21 cellular contexts compared by ENCODE assay signal in genomic region chr10:21080246-21080645, GRCh38.
"Had no signal": no experiment of that assay in that cellular context is flagged by ENCODE, and none has a peak within 500 bp of the region (broad histone marks: within the 10 kb centered on the region; RNA-seq: fewer than 3 reads in every experiment).

No MANE protein-coding gene starts in this region.

- H3K4me1 ChIP-seq: psoas muscle, right lobe of liver, spleen, transverse colon had no signal

- H3K79me2 ChIP-seq: hepatocyte had no signal

- H2AFZ ChIP-seq: hepatocyte had no signal

- H3K4me3 ChIP-seq: dorsolateral prefrontal cortex, hepatocyte, psoas muscle, right lobe of liver, spleen, thoracic aorta, transverse colon had no signal

- H3K27me3 ChIP-seq: dorsolateral prefrontal cortex, hepatocyte, right lobe of liver, transverse colon had no signal

- H3K36me3 ChIP-seq: right lobe of liver, spleen, thoracic aorta, transverse colon had no signal

- H3K27ac ChIP-seq: hepatocyte, psoas muscle, right lobe of liver, spleen, thoracic aorta, transverse colon had no signal

- DNase-seq: cortex of kidney; dorsolateral prefrontal cortex; effector CD8-positive, alpha-beta T cell; foreskin melanocyte; head of caudate nucleus; kidney glomerular epithelial cell; naive thymus-derived CD4-positive, alpha-beta T cell; nephron progenitor cell; psoas muscle; retina; right lobe of liver; spleen; stimulated activated CD4-positive, alpha-beta T cell treated with anti-CD3 and anti-CD28 coated beads, Interleukin-15, amount 100 ng/mL, for 24 hours; stimulated activated CD4-positive, alpha-beta T cell treated with anti-CD3 and anti-CD28 coated beads, Interleukin-1b, Interleukin-23, amount 100 ng/mL, for 48 hours; stimulated activated CD4-positive, alpha-beta T cell treated with anti-CD3 and anti-CD28 coated beads, Interleukin-4, amount 100 ng/mL, for 24 hours; stimulated activated naive CD8-positive, alpha-beta T cell treated with anti-CD3 and anti-CD28 coated beads, Interleukin-15, amount 100 ng/mL, for 72 hours; substantia nigra; transverse colon had no signal

- ATAC-seq: naive thymus-derived CD4-positive, alpha-beta T cell; psoas muscle; right lobe of liver; stimulated activated memory B cell treated with anti-CD40 and anti-IgM and Interleukin-4, amounts not matched to agents 10 μg/mL and 1 μg/mL and 100 μg/mL, for 72 hours; stimulated activated naive CD8-positive, alpha-beta T cell treated with anti-CD3 and anti-CD28 coated beads, Interleukin-15, amount 100 ng/mL, for 72 hours had no signal
